ENCODE assay signal across 13 cellular contexts in genomic region chr1:185526318-185527307, GRCh38.
DNase-seq lines count a peak whose midpoint lies in the region; ATAC-seq, FAIRE-seq and TF ChIP-seq lines count a peak whose summit lies in the region.
"Had no signal": no experiment of that assay in that cellular context is flagged by ENCODE, and none has a peak within 500 bp of the region (broad histone marks: within the 10 kb centered on the region; RNA-seq: fewer than 3 reads in every experiment).

No MANE protein-coding gene starts in this region.

- H3K4me1 ChIP-seq in kidney (ENCODE audit: control insufficient read depth in 1 of 2, insufficient read depth in 1 of 2, low read depth in 1 of 2, low read length in 2 of 2), result no peaks in the 10 kb centered on the region

- no peaks in the 10 kb centered on the region for H3K36me3 ChIP-seq in kidney (ENCODE audit: control insufficient read depth in 1 of 2, insufficient read depth in 2 of 2, low read length in 2 of 2)

- no peaks in the 10 kb centered on the region for H3K9me3 ChIP-seq in kidney (ENCODE audit: control insufficient read depth in 1 of 2, low read length in 2 of 2)

- DNase-seq in CD1c-positive myeloid dendritic cell (ENCODE audit: extremely low spot score) (peak; percentile 42), NCI-H524 (lab: John Stamatoyannopoulos, UW) (no peak), kidney (no peak), RPMI8226 (no peak)
- DNase-seq in central memory CD4-positive, alpha-beta T cell, result no peak
- DNase-seq: activated gamma-delta T cell treated with Interleukin-2 at 50 U/mL for 16 hours; effector CD4-positive, alpha-beta T cell; GDM1; NCI-H510A had no signal

- no peak overlapping the region for H3K4me3 ChIP-seq in kidney (ENCODE audit: low read length in 2 of 2)

- FAIRE-seq in kidney (lab: Jason Lieb, UNC), result no peak
- FAIRE-seq: urothelium cell line had no signal

- H3K27ac ChIP-seq in kidney (ENCODE audit: low read depth in 2 of 2, low read length in 2 of 2), result no peak overlapping the region

- ATAC-seq in GM19351 (IDR thresholded peaks at IDR 0.05; ENCODE audit: unreplicated experiment), result peak; percentile 100
- ATAC-seq in HG02852 (IDR thresholded peaks at IDR 0.05; ENCODE audit: unreplicated experiment), result peak; percentile 100
- peak; percentile 99 for ATAC-seq in HG03575 (IDR thresholded peaks at IDR 0.05; ENCODE audit: extremely low read depth, insufficient number of reproducible peaks, low FRiP score, unreplicated experiment)

- no peak overlapping the region for H3K9ac ChIP-seq in kidney (ENCODE audit: low read length in 2 of 2)

- intact Hi-C loops in kidney (cut with DNase I), result no loop called here

- no peak for TF ChIP-seq CTCF in kidney (IDR thresholded peaks at IDR 0.05; ENCODE audit: borderline replicate concordance, extremely low read depth, insufficient read depth)
